In the genomic region with DNA sequence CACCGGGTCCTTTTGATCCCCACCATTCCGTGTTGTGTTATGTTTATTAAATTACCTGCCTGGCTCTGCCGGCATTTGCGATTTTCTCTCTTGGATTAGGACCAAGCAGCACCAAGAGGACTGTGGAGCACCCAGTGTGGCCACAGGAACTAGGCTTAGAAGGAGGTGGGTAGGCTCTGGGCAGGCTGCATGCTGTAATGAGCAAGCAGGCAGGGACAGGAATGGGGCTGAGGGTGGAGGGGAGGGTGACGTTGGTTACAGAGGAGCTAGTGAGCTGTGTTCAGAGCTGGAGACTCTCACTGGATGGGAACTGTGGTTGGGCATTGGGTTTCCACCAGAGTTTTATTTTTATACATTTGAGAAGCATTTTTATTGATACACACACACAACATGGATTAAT, we compare ENCODE assay signal across 1 cellular context.
TF ChIP-seq lines count a peak whose summit lies in the region.

No MANE protein-coding gene starts in this region.

TF ChIP-seq in WTC11, 78 proteins besides CTCF, POLR2A, EP300 and RAD21:
- TF ChIP-seq ESRRA (CRISPR knock-in tag; IDR thresholded peaks at IDR 0.05; ENCODE audit: borderline replicate concordance) (no peak), NR3C1 (CRISPR knock-in tag; conservative IDR thresholded peaks at IDR 0.05; ENCODE audit: low read depth) (no peak), FOXK1 (CRISPR knock-in tag; IDR thresholded peaks at IDR 0.05) (no peak), MXD4 (CRISPR knock-in tag; IDR thresholded peaks at IDR 0.05; ENCODE audit: borderline replicate concordance) (no peak), GTF2I (CRISPR knock-in tag; conservative IDR thresholded peaks at IDR 0.05) (no peak), ELF4 (CRISPR knock-in tag; IDR thresholded peaks at IDR 0.05; ENCODE audit: low read depth) (no peak), GRHL2 (CRISPR knock-in tag; IDR thresholded peaks at IDR 0.05; ENCODE audit: insufficient replicate concordance, severe bottlenecking) (no peak), ZNF232 (CRISPR knock-in tag; IDR thresholded peaks at IDR 0.05) (no peak)
- TF ChIP-seq, protein P1, sequence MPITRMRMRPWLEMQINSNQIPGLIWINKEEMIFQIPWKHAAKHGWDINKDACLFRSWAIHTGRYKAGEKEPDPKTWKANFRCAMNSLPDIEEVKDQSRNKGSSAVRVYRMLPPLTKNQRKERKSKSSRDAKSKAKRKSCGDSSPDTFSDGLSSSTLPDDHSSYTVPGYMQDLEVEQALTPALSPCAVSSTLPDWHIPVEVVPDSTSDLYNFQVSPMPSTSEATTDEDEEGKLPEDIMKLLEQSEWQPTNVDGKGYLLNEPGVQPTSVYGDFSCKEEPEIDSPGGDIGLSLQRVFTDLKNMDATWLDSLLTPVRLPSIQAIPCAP (CRISPR knock-in tag; IDR thresholded peaks at IDR 0.05): no peak
- TF ChIP-seq, protein P2, sequence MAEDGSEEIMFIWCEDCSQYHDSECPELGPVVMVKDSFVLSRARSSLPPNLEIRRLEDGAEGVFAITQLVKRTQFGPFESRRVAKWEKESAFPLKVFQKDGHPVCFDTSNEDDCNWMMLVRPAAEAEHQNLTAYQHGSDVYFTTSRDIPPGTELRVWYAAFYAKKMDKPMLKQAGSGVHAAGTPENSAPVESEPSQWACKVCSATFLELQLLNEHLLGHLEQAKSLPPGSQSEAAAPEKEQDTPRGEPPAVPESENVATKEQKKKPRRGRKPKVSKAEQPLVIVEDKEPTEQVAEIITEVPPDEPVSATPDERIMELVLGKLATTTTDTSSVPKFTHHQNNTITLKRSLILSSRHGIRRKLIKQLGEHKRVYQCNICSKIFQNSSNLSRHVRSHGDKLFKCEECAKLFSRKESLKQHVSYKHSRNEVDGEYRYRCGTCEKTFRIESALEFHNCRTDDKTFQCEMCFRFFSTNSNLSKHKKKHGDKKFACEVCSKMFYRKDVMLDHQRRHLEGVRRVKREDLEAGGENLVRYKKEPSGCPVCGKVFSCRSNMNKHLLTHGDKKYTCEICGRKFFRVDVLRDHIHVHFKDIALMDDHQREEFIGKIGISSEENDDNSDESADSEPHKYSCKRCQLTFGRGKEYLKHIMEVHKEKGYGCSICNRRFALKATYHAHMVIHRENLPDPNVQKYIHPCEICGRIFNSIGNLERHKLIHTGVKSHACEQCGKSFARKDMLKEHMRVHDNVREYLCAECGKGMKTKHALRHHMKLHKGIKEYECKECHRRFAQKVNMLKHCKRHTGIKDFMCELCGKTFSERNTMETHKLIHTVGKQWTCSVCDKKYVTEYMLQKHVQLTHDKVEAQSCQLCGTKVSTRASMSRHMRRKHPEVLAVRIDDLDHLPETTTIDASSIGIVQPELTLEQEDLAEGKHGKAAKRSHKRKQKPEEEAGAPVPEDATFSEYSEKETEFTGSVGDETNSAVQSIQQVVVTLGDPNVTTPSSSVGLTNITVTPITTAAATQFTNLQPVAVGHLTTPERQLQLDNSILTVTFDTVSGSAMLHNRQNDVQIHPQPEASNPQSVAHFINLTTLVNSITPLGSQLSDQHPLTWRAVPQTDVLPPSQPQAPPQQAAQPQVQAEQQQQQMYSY (CRISPR knock-in tag; IDR thresholded peaks at IDR 0.05): no peak
- TF ChIP-seq, protein P3, sequence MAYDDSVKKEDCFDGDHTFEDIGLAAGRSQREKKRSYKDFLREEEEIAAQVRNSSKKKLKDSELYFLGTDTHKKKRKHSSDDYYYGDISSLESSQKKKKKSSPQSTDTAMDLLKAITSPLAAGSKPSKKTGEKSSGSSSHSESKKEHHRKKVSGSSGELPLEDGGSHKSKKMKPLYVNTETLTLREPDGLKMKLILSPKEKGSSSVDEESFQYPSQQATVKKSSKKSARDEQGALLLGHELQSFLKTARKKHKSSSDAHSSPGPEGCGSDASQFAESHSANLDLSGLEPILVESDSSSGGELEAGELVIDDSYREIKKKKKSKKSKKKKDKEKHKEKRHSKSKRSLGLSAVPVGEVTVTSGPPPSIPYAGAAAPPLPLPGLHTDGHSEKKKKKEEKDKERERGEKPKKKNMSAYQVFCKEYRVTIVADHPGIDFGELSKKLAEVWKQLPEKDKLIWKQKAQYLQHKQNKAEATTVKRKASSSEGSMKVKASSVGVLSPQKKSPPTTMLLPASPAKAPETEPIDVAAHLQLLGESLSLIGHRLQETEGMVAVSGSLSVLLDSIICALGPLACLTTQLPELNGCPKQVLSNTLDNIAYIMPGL (CRISPR knock-in tag; IDR thresholded peaks at IDR 0.05): no peak
- TF ChIP-seq, protein P4, sequence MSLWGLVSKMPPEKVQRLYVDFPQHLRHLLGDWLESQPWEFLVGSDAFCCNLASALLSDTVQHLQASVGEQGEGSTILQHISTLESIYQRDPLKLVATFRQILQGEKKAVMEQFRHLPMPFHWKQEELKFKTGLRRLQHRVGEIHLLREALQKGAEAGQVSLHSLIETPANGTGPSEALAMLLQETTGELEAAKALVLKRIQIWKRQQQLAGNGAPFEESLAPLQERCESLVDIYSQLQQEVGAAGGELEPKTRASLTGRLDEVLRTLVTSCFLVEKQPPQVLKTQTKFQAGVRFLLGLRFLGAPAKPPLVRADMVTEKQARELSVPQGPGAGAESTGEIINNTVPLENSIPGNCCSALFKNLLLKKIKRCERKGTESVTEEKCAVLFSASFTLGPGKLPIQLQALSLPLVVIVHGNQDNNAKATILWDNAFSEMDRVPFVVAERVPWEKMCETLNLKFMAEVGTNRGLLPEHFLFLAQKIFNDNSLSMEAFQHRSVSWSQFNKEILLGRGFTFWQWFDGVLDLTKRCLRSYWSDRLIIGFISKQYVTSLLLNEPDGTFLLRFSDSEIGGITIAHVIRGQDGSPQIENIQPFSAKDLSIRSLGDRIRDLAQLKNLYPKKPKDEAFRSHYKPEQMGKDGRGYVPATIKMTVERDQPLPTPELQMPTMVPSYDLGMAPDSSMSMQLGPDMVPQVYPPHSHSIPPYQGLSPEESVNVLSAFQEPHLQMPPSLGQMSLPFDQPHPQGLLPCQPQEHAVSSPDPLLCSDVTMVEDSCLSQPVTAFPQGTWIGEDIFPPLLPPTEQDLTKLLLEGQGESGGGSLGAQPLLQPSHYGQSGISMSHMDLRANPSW (CRISPR knock-in tag; conservative IDR thresholded peaks at IDR 0.05; ENCODE audit: low read depth): no peak
- TF ChIP-seq, protein P5, sequence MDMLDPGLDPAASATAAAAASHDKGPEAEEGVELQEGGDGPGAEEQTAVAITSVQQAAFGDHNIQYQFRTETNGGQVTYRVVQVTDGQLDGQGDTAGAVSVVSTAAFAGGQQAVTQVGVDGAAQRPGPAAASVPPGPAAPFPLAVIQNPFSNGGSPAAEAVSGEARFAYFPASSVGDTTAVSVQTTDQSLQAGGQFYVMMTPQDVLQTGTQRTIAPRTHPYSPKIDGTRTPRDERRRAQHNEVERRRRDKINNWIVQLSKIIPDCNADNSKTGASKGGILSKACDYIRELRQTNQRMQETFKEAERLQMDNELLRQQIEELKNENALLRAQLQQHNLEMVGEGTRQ (CRISPR knock-in tag; IDR thresholded peaks at IDR 0.05): no peak
- TF ChIP-seq, protein P6, sequence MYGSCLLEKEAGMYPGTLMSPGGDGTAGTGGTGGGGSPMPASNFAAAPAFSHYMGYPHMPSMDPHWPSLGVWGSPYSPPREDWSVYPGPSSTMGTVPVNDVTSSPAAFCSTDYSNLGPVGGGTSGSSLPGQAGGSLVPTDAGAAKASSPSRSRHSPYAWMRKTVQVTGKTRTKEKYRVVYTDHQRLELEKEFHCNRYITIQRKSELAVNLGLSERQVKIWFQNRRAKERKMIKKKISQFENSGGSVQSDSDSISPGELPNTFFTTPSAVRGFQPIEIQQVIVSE (CRISPR knock-in tag; IDR thresholded peaks at IDR 0.05; ENCODE audit: borderline replicate concordance): no peak
- TF ChIP-seq, protein P7, sequence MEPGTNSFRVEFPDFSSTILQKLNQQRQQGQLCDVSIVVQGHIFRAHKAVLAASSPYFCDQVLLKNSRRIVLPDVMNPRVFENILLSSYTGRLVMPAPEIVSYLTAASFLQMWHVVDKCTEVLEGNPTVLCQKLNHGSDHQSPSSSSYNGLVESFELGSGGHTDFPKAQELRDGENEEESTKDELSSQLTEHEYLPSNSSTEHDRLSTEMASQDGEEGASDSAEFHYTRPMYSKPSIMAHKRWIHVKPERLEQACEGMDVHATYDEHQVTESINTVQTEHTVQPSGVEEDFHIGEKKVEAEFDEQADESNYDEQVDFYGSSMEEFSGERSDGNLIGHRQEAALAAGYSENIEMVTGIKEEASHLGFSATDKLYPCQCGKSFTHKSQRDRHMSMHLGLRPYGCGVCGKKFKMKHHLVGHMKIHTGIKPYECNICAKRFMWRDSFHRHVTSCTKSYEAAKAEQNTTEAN (CRISPR knock-in tag; IDR thresholded peaks at IDR 0.05): no peak
